1 cellular context compared by ENCODE assay signal in genomic region chr21:46215436-46216131, GRCh38.
TF ChIP-seq lines count a peak whose summit lies in the region.

No MANE protein-coding gene starts in this region.

TF ChIP-seq in GM23338, 12 proteins besides CTCF, POLR2A, EP300 and RAD21 (continued from another document):
- TF ChIP-seq REST (IDR thresholded peaks at IDR 0.05; ENCODE audit: unreplicated experiment) (no peak), ZNF462 (CRISPR knock-in tag; IDR thresholded peaks at IDR 0.05) (no peak), ETS1 (IDR thresholded peaks at IDR 0.05) (no peak)
